In the genomic region with DNA sequence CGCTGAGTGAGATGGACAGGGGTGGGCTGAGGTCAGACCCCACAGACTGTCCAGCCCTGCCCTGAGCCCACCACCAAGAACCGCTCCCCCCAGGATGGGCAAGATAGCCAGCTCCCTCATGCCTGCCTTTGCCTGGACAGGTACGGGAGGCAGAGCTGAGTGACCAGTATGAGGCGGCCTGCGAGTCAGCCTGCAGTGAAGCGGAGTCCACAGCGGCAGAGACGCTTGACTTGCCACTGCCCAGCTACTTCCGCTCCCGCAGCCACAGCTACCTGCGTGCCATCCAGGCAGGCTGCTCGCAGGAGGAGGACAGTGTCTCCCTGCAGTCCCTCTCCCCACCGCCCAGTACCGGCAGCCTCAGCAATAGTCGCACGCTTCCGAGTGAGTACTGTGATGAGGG, we compare ENCODE assay signal across 2 cellular contexts.
TF ChIP-seq lines count a peak whose summit lies in the region.

No MANE protein-coding gene starts in this region.

TF ChIP-seq in K562, 482 proteins besides CTCF, POLR2A, EP300 and RAD21 (continued from another document):
- TF ChIP-seq, protein P1, sequence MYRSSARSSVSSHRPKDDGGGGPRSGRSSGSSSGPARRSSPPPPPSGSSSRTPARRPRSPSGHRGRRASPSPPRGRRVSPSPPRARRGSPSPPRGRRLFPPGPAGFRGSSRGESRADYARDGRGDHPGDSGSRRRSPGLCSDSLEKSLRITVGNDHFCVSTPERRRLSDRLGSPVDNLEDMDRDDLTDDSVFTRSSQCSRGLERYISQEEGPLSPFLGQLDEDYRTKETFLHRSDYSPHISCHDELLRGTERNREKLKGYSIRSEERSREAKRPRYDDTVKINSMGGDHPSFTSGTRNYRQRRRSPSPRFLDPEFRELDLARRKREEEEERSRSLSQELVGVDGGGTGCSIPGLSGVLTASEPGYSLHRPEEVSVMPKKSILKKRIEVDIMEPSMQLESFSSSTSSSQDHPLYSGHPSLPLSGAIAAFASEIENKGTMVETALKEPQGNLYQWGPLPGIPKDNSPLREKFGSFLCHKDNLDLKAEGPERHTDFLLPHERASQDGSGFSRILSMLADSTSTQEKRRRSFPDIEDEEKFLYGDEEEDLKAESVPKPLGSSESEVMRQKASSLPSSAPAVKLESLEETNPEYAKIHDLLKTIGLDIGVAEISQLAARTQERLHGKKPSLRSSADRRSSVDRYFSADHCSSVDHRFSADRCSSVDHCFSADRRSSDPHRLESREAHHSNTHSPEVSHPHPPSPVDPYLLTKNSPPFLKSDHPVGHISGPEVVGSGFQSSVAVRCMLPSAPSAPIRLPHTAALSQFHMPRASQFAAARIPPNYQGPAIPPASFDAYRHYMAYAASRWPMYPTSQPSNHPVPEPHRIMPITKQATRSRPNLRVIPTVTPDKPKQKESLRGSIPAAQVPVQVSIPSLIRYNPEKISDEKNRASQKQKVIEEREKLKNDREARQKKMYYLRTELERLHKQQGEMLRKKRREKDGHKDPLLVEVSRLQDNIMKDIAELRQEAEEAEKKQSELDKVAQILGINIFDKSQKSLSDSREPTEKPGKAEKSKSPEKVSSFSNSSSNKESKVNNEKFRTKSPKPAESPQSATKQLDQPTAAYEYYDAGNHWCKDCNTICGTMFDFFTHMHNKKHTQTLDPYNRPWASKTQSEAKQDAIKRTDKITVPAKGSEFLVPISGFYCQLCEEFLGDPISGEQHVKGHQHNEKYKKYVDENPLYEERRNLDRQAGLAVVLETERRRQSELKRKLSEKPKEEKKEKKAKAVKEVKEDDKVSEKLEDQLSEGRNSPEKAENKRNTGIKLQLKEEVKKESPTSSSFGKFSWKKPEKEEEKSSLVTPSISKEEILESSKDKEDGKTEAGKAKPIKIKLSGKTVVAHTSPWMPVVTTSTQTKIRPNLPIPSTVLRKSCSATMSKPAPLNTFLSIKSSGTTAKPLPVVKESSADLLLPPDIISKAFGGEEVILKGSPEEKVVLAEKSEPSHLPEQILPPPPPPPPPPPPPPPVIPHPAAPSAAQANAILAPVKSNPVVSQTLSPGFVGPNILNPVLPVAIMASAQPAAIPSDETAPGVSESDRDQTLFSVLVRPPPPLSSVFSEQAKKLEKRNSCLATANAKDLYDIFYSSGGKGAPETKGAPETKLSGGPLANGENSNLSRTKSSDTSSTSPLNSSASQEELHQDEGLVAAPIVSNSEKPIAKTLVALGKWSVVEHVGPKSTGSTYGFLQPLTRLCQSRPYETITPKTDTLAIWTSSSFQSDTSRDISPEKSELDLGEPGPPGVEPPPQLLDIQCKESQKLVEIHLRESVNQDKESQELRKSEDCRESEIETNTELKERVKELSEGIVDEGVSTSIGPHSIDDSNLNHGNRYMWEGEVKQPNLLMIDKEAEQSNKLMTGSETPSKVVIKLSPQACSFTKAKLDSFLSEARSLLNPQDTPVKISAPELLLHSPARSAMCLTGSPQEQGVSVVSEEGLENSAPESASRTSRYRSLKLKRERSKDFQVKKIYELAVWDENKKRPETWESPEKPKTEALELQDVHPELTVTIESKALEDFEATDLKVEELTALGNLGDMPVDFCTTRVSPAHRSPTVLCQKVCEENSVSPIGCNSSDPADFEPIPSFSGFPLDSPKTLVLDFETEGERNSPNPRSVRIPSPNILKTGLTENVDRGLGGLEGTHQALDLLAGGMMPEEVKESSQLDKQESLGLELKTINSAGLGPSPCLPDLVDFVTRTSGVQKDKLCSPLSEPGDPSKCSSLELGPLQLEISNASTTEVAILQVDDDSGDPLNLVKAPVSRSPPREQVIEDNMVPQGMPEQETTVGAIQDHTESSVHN (IDR thresholded peaks at IDR 0.05; ENCODE audit: borderline replicate concordance in 1 of 2, low read depth in 1 of 2), result no peak
- TF ChIP-seq ZNF239 (CRISPR knock-in tag; IDR thresholded peaks at IDR 0.05) (no peak), TBL1XR1 (IDR thresholded peaks at IDR 0.05; ENCODE audit: low read length in 2 of 2) (no peak), ZFP36 (IDR thresholded peaks at IDR 0.05; ENCODE audit: low read depth, low read length, partially characterized antibody) (peak; percentile 30)
- TF ChIP-seq, protein P2, sequence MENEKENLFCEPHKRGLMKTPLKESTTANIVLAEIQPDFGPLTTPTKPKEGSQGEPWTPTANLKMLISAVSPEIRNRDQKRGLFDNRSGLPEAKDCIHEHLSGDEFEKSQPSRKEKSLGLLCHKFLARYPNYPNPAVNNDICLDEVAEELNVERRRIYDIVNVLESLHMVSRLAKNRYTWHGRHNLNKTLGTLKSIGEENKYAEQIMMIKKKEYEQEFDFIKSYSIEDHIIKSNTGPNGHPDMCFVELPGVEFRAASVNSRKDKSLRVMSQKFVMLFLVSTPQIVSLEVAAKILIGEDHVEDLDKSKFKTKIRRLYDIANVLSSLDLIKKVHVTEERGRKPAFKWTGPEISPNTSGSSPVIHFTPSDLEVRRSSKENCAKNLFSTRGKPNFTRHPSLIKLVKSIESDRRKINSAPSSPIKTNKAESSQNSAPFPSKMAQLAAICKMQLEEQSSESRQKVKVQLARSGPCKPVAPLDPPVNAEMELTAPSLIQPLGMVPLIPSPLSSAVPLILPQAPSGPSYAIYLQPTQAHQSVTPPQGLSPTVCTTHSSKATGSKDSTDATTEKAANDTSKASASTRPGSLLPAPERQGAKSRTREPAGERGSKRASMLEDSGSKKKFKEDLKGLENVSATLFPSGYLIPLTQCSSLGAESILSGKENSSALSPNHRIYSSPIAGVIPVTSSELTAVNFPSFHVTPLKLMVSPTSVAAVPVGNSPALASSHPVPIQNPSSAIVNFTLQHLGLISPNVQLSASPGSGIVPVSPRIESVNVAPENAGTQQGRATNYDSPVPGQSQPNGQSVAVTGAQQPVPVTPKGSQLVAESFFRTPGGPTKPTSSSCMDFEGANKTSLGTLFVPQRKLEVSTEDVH (IDR thresholded peaks at IDR 0.05; ENCODE audit: low read depth, partially characterized antibody), result no peak

TF ChIP-seq in HepG2, 621 proteins besides CTCF, POLR2A, EP300 and RAD21 (continued from another document):
- TF ChIP-seq, protein P3, sequence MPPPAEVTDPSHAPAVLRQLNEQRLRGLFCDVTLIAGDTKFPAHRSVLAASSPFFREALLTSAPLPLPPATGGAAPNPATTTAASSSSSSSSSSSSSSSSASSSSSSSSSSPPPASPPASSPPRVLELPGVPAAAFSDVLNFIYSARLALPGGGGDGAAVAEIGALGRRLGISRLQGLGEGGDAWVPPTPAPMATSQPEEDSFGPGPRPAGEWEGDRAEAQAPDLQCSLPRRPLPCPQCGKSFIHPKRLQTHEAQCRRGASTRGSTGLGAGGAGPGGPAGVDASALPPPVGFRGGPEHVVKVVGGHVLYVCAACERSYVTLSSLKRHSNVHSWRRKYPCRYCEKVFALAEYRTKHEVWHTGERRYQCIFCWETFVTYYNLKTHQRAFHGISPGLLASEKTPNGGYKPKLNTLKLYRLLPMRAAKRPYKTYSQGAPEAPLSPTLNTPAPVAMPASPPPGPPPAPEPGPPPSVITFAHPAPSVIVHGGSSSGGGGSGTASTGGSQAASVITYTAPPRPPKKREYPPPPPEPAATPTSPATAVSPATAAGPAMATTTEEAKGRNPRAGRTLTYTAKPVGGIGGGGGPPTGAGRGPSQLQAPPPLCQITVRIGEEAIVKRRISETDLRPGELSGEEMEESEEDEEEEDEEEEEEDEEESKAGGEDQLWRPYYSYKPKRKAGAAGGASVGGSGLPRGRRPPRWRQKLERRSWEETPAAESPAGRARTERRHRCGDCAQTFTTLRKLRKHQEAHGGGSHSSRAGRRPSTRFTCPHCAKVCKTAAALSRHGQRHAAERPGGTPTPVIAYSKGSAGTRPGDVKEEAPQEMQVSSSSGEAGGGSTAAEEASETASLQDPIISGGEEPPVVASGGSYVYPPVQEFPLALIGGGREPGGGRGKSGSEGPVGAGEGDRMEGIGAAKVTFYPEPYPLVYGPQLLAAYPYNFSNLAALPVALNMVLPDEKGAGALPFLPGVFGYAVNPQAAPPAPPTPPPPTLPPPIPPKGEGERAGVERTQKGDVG (CRISPR knock-in tag; IDR thresholded peaks at IDR 0.05; ENCODE audit: borderline replicate concordance), result peak; percentile 45; the same call in 1 of the 2 replicates
- TF ChIP-seq, protein P4, sequence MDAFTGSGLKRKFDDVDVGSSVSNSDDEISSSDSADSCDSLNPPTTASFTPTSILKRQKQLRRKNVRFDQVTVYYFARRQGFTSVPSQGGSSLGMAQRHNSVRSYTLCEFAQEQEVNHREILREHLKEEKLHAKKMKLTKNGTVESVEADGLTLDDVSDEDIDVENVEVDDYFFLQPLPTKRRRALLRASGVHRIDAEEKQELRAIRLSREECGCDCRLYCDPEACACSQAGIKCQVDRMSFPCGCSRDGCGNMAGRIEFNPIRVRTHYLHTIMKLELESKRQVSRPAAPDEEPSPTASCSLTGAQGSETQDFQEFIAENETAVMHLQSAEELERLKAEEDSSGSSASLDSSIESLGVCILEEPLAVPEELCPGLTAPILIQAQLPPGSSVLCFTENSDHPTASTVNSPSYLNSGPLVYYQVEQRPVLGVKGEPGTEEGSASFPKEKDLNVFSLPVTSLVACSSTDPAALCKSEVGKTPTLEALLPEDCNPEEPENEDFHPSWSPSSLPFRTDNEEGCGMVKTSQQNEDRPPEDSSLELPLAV (CRISPR knock-in tag; conservative IDR thresholded peaks at IDR 0.05; ENCODE audit: low read depth), result no peak
- TF ChIP-seq HIVEP1 (CRISPR knock-in tag; IDR thresholded peaks at IDR 0.05), result peak; percentile 39; the same call in 1 of the 2 replicates
- TF ChIP-seq, protein P5, sequence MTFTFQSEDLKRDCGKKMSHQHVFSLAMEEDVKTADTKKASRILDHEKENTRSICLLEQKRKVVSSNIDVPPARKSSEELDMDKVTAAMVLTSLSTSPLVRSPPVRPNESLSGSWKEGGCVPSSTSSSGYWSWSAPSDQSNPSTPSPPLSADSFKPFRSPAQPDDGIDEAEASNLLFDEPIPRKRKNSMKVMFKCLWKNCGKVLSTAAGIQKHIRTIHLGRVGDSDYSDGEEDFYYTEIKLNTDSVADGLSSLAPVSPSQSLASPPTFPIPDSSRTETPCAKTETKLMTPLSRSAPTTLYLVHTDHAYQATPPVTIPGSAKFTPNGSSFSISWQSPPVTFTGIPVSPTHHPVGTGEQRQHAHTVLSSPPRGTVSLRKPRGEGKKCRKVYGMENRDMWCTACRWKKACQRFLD (CRISPR knock-in tag; IDR thresholded peaks at IDR 0.05; ENCODE audit: borderline replicate concordance), result no peak
- TF ChIP-seq GPN1 (CRISPR knock-in tag; IDR thresholded peaks at IDR 0.05; ENCODE audit: borderline replicate concordance), result no peak
- no peak for TF ChIP-seq SYNCRIP (IDR thresholded peaks at IDR 0.05; ENCODE audit: insufficient read depth, low read depth, low read length)
- TF ChIP-seq, protein P6, sequence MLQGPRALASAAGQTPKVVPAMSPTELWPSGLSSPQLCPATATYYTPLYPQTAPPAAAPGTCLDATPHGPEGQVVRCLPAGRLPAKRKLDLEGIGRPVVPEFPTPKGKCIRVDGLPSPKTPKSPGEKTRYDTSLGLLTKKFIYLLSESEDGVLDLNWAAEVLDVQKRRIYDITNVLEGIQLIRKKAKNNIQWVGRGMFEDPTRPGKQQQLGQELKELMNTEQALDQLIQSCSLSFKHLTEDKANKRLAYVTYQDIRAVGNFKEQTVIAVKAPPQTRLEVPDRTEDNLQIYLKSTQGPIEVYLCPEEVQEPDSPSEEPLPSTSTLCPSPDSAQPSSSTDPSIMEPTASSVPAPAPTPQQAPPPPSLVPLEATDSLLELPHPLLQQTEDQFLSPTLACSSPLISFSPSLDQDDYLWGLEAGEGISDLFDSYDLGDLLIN (CRISPR knock-in tag; IDR thresholded peaks at IDR 0.05; ENCODE audit: borderline replicate concordance), result no peak
- TF ChIP-seq, protein P7, sequence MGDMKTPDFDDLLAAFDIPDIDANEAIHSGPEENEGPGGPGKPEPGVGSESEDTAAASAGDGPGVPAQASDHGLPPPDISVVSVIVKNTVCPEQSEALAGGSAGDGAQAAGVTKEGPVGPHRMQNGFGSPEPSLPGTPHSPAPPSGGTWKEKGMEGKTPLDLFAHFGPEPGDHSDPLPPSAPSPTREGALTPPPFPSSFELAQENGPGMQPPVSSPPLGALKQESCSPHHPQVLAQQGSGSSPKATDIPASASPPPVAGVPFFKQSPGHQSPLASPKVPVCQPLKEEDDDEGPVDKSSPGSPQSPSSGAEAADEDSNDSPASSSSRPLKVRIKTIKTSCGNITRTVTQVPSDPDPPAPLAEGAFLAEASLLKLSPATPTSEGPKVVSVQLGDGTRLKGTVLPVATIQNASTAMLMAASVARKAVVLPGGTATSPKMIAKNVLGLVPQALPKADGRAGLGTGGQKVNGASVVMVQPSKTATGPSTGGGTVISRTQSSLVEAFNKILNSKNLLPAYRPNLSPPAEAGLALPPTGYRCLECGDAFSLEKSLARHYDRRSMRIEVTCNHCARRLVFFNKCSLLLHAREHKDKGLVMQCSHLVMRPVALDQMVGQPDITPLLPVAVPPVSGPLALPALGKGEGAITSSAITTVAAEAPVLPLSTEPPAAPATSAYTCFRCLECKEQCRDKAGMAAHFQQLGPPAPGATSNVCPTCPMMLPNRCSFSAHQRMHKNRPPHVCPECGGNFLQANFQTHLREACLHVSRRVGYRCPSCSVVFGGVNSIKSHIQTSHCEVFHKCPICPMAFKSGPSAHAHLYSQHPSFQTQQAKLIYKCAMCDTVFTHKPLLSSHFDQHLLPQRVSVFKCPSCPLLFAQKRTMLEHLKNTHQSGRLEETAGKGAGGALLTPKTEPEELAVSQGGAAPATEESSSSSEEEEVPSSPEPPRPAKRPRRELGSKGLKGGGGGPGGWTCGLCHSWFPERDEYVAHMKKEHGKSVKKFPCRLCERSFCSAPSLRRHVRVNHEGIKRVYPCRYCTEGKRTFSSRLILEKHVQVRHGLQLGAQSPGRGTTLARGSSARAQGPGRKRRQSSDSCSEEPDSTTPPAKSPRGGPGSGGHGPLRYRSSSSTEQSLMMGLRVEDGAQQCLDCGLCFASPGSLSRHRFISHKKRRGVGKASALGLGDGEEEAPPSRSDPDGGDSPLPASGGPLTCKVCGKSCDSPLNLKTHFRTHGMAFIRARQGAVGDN (CRISPR knock-in tag; IDR thresholded peaks at IDR 0.05), result peak; percentile 14; the same call in 1 of the 2 replicates
- no peak for TF ChIP-seq ZNF572 (CRISPR knock-in tag; IDR thresholded peaks at IDR 0.05)
- TF ChIP-seq CEBPG (CRISPR knock-in tag; IDR thresholded peaks at IDR 0.05), result no peak
TF ChIP-seq in HepG2: peak in this region for 4.
